Comparison of ENCODE assay signal across 20 cellular contexts in the genomic region with DNA sequence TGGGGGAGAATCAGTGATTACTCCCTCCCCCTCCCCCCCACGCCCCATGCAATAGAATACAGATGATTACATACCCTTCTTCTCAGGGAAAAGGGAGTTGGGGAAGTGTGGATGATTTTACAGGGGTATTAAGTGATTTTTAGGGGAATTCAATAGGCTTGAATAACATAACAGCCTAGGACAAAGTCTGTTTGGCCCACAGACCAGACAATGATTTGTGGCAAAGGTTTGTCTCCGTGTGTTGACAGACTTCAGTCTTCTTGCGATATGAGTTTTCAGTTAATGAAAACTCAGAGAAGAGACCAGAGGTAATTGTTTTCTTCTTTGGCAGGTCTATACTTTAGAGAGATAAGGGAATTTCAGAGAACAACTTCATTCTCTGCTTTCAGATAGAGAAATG.
DNase-seq lines count a peak whose midpoint lies in the region; ATAC-seq, FAIRE-seq and TF ChIP-seq lines count a peak whose summit lies in the region.
"Had no signal": no experiment of that assay in that cellular context is flagged by ENCODE, and none has a peak within 500 bp of the region (broad histone marks: within the 10 kb centered on the region; RNA-seq: fewer than 3 reads in every experiment).

No MANE protein-coding gene starts in this region.

- H3K79me2 ChIP-seq in K562 (ENCODE audit: control insufficient read depth, insufficient read depth, low read length) (peaks cover 15% of the 10 kb centered on the region), mammary epithelial cell (ENCODE audit: insufficient read depth, low read length) (no peaks in the 10 kb centered on the region)

- POLR2A ChIA-PET in K562 (lab: Yijun Ruan, JAX): interaction anchor here (0.6 to 9.2 kb wide), 6 partner anchors 7 to 388 kb away, joined by 3 to 309 read pairs (median 12); a partner anchor contains a TSS

- H4K20me1 ChIP-seq in K562 (replicated peaks; ENCODE audit: control insufficient read depth, insufficient read depth, low read length) (no peaks in the 10 kb centered on the region), mammary epithelial cell (ENCODE audit: insufficient read depth, low read length) (no peaks in the 10 kb centered on the region)

- H3K36me3 ChIP-seq in K562 (ENCODE audit: control insufficient read depth, insufficient read depth, low read length): no peaks in the 10 kb centered on the region
- no peaks in the 10 kb centered on the region for H3K36me3 ChIP-seq in mammary epithelial cell (ENCODE audit: insufficient read depth, low read length)
- H3K36me3 ChIP-seq: BE2C, neutrophil, thoracic aorta had no signal

- intact Hi-C loops in K562 (cut with micrococcal nuclease): no loop called here
- intact Hi-C loops in mammary epithelial cell (cut with micrococcal nuclease): no loop called here

- H2AFZ ChIP-seq in K562 (ENCODE audit: low read depth, low read length) (peak overlapping the region; percentile 28), mammary epithelial cell (ENCODE audit: low read depth, low read length) (no peak overlapping the region)

- WGBS in K562 (ENCODE audit: insufficient coverage, low coverage, missing lambda C conversion rate): 10% methylated on average over 3 of the region's 3 CpGs
- WGBS in mammary epithelial cell (ENCODE audit: low coverage, missing lambda C conversion rate): 97% methylated on average over 3 of the region's 3 CpGs

- no TSS peak for BruUV-seq in K562 (replicated peaks; lab: Mats Ljungman, UMichigan)
- BruUV-seq in mammary epithelial cell (replicated peaks; lab: Mats Ljungman, UMichigan): no TSS peak

- TF ChIP-seq CTCF in K562 (IDR thresholded peaks at IDR 0.05 in 2 of 3, conservative IDR thresholded peaks at IDR 0.05 in 1 of 3; ENCODE audit: insufficient read depth in 2 of 3, low read depth in 1 of 3, low read length in 3 of 3) (no peak), type B pancreatic cell (conservative IDR thresholded peaks at IDR 0.05) (no peak), omental fat pad (IDR thresholded peaks at IDR 0.05) (no peak), mammary epithelial cell (conservative IDR thresholded peaks at IDR 0.05 in 1 of 2, IDR thresholded peaks at IDR 0.05 in 1 of 2; ENCODE audit: extremely low read depth in 1 of 2, insufficient read depth in 1 of 2, low read depth in 1 of 2, low read length in 2 of 2) (no peak)

- H3K4me3 ChIP-seq in K562 (no peak overlapping the region), mammary epithelial cell (replicated peaks in 1 of 3; ENCODE audit: insufficient read depth in 1 of 3, low read depth in 2 of 3, low read length in 3 of 3) (no peak overlapping the region)
- H3K4me3 ChIP-seq: body of pancreas, thoracic aorta had no signal

- CTCF ChIA-PET in K562 (lab: Yijun Ruan, JAX; ENCODE audit: low intra/inter-chr PET ratio): no interaction called here
- CTCF ChIA-PET in mammary epithelial cell (lab: Charles Lee; ENCODE audit: low non-redundant PET): no interaction called here

- peaks cover 4% of the 10 kb centered on the region for H3K9me3 ChIP-seq in K562 (replicated peaks; ENCODE audit: control insufficient read depth, insufficient read depth, low read depth, low read length)
- H3K9me3 ChIP-seq in mammary epithelial cell (replicated peaks; ENCODE audit: insufficient read depth, low read length): no peaks in the 10 kb centered on the region
- H3K9me3 ChIP-seq: BE2C, body of pancreas, neutrophil, thoracic aorta had no signal

- peak; percentile 26; the same call in 1 of the 2 replicates for TF ChIP-seq EP300 in K562 (IDR thresholded peaks at IDR 0.05; ENCODE audit: low read length)

- H3K4me1 Mint-ChIP-seq in stimulated activated naive CD8-positive, alpha-beta T cell treated with anti-CD3 and anti-CD28 coated beads, Interleukin-15, Interleukin-2, amounts not matched to agents 100 ng/mL and 50 ng/mL, for 24 hours (ENCODE audit: low read depth): peaks cover 46% of the 10 kb centered on the region
- peaks cover 19% of the 10 kb centered on the region for H3K4me1 Mint-ChIP-seq in type B pancreatic cell (ENCODE audit: unreplicated experiment)

- dilution Hi-C loops in mammary epithelial cell (cut with HindIII; ENCODE audit: low sequenced_read_pairs): no loop called here

- no peak overlapping the region for H3K4me3 Mint-ChIP-seq in stimulated activated naive CD8-positive, alpha-beta T cell treated with anti-CD3 and anti-CD28 coated beads, Interleukin-15, Interleukin-2, amounts not matched to agents 100 ng/mL and 50 ng/mL, for 24 hours
- H3K4me3 Mint-ChIP-seq in type B pancreatic cell: peak overlapping the region; percentile 27
- H3K4me3 Mint-ChIP-seq: memory B cell had no signal

- in situ Hi-C loops in K562 (cut with MboI) (loop anchor here (25.0 kb wide), 1 partner anchor 1605 kb away; a partner anchor contains a TSS), mammary epithelial cell (cut with MboI; ENCODE audit: low sequenced_read_pairs in 2 of 2) (loop anchor here in 1 of 2 donors (5.0 kb wide), 1 partner anchor 75 kb away; a partner anchor contains a TSS)

- no peaks in the 10 kb centered on the region for H3K9me1 ChIP-seq in K562 (ENCODE audit: control insufficient read depth, insufficient read depth, low read length)

- peaks cover 5% of the 10 kb centered on the region for H3K36me3 Mint-ChIP-seq in stimulated activated naive CD8-positive, alpha-beta T cell treated with anti-CD3 and anti-CD28 coated beads, Interleukin-15, Interleukin-2, amounts not matched to agents 100 ng/mL and 50 ng/mL, for 24 hours (ENCODE audit: low read depth)
- H3K36me3 Mint-ChIP-seq in type B pancreatic cell: no peaks in the 10 kb centered on the region

- H3K27ac ChIP-seq in K562 (ENCODE audit: extremely low read depth, low read depth, low read length) (peak overlapping the region; percentile 49; the same call in 1 of the 3 replicates), mammary epithelial cell (ENCODE audit: insufficient read depth, low read depth, low read length) (no peak overlapping the region)
- H3K27ac ChIP-seq: body of pancreas, HL-60, neutrophil, thoracic aorta had no signal

- ATAC-seq in stimulated activated naive CD8-positive, alpha-beta T cell treated with anti-CD3 and anti-CD28 coated beads, Interleukin-15, Interleukin-2, amounts not matched to agents 100 U/mL and 50 U/mL, for 24 hours: no peak
- no peak for ATAC-seq in K562
- no peak for ATAC-seq in omental fat pad (ENCODE audit: low FRiP score)
- ATAC-seq: body of pancreas had no signal

- no peaks in the 10 kb centered on the region for H3K9me3 Mint-ChIP-seq in stimulated activated naive CD8-positive, alpha-beta T cell treated with anti-CD3 and anti-CD28 coated beads, Interleukin-15, Interleukin-2, amounts not matched to agents 100 ng/mL and 50 ng/mL, for 24 hours
- no peaks in the 10 kb centered on the region for H3K9me3 Mint-ChIP-seq in type B pancreatic cell

- H3K27me3 Mint-ChIP-seq in stimulated activated naive CD8-positive, alpha-beta T cell treated with anti-CD3 and anti-CD28 coated beads, Interleukin-15, Interleukin-2, amounts not matched to agents 100 ng/mL and 50 ng/mL, for 24 hours: no peaks in the 10 kb centered on the region
- no peaks in the 10 kb centered on the region for H3K27me3 Mint-ChIP-seq in type B pancreatic cell

- TF ChIP-seq POLR2A in K562 (conservative IDR thresholded peaks at IDR 0.05): no peak

- peak overlapping the region; percentile 26 for H3K27ac Mint-ChIP-seq in stimulated activated naive CD8-positive, alpha-beta T cell treated with anti-CD3 and anti-CD28 coated beads, Interleukin-15, Interleukin-2, amounts not matched to agents 100 ng/mL and 50 ng/mL, for 24 hours
- H3K27ac Mint-ChIP-seq in type B pancreatic cell: no peak overlapping the region
- H3K27ac Mint-ChIP-seq: memory B cell had no signal

- TF ChIP-seq RAD21 in K562 (CRISPR knock-in tag; conservative IDR thresholded peaks at IDR 0.05 in 1 of 2, IDR thresholded peaks at IDR 0.05 in 1 of 2): no peak

- no peak for DNase-seq in stimulated activated naive CD8-positive, alpha-beta T cell treated with anti-CD3 and anti-CD28 coated beads, Interleukin-15, Interleukin-2, amounts not matched to agents 100 U/mL and 50 U/mL, for 24 hours
- DNase-seq in NAMALWA (ENCODE audit: low spot score): peak; percentile 51
- no peak for DNase-seq in K562 (ENCODE audit: extremely low read depth in 1 of 4, low spot score in 3 of 4)
- DNase-seq in type B pancreatic cell (ENCODE audit: extremely low spot score, unreplicated experiment): no peak
- DNase-seq in omental fat pad (ENCODE audit: low spot score): no peak
- no peak for DNase-seq in mammary epithelial cell
- no peak for DNase-seq in NCI-H226
- DNase-seq: activated CD4-positive, alpha-beta T cell treated with anti-CD3 and anti-CD28 coated beads for 4 hours; activated effector memory CD4-positive, alpha-beta T cell treated with anti-CD3 and anti-CD28 coated beads, Interleukin-2, amount 50 U/mL, for 16 hours; BE2C; body of pancreas; dermis blood vessel endothelial cell; erythroblast; NCI-H2081; SIG-M5 had no signal

- FAIRE-seq in K562 (lab: Jason Lieb, UNC): no peak

- peaks cover 10 to 20% of the 10 kb centered on the region in 2 experiments; a peak in 4 of 5 replicates for H3K4me1 ChIP-seq in K562 (replicated peaks in 1 of 2; ENCODE audit: control insufficient read depth in 2 of 2, insufficient read depth in 2 of 2, low read length in 2 of 2)
- peaks cover 13% of the 10 kb centered on the region for H3K4me1 ChIP-seq in mammary epithelial cell (ENCODE audit: insufficient read depth, low read length)
- H3K4me1 ChIP-seq: BE2C had no signal

- H3K27me3 ChIP-seq in K562 (ENCODE audit: control insufficient read depth in 2 of 2, insufficient read depth in 2 of 2, low read length in 2 of 2) (no peaks in the 10 kb centered on the region), mammary epithelial cell (ENCODE audit: insufficient read depth, low read length) (no peaks in the 10 kb centered on the region)
- H3K27me3 ChIP-seq: BE2C, neutrophil had no signal

- H3K4me2 ChIP-seq in K562 (ENCODE audit: insufficient read depth, low read length) (no peak overlapping the region; the same call in 1 of the 2 replicates), mammary epithelial cell (ENCODE audit: insufficient read depth, low read depth, low read length) (no peak overlapping the region)

- H3K9ac ChIP-seq in K562 (ENCODE audit: insufficient read depth in 1 of 2, low read depth in 2 of 2, low read length in 2 of 2) (peak overlapping the region in 1 of 2 experiments; percentile 25; a peak in 1 of 4 replicates), mammary epithelial cell (ENCODE audit: insufficient read depth, low read length) (no peak overlapping the region)
